In the genomic region with DNA sequence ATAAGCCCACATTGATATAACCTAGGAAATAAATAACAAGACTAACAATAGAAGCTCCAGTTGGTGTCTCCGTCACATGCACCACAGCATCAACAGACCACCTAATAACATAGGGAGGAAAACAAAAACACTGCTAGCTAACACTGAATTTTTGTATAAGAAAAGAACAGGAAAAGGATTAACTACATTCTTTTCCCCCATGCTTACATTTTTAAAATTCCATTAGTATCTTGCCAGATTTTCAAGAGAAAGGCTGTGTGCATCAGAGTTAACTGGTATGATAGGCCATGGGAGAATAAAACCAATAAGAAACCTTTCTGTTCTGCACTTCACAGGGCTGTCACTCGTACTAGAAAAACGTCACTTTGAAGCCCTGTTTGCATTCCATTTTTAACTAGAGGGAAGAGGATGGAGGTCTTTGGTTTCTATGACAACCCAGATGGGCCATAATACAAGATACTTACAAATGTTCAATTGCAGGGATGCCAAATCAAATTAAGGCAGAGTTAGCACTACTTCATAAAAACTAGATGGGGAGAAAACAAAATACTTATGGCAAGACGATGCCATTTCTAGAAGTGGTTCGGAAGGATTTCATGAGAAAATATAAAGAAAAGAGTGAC, we compare ENCODE assay signal across 17 cellular contexts.
A peak's percentile ranks its signal among the peaks of the same experiment; 100 is the strongest.
DNase-seq lines count a peak whose midpoint lies in the region; ATAC-seq and TF ChIP-seq lines count a peak whose summit lies in the region.
"Had no signal": no experiment of that assay in that cellular context is flagged by ENCODE, and none has a peak within 500 bp of the region (broad histone marks: within the 10 kb centered on the region; RNA-seq: fewer than 3 reads in every experiment).

No MANE protein-coding gene starts in this region.

- CTCF ChIA-PET in A673 (lab: Charles Lee): interaction anchor here (0.6 to 1.4 kb wide), 5 partner anchors 18 to 129 kb away, joined by 3 to 6 read pairs (median 4); no protein-coding TSS in a partner anchor

- peak overlapping the region; percentile 4; the same call in 1 of the 2 replicates for H3K9ac ChIP-seq in HUES48 (ENCODE audit: low read depth, low read length)

- intact Hi-C loops in A673 (cut with micrococcal nuclease; ENCODE audit: unreplicated experiment): loop anchor here (5.0 kb wide), 1 partner anchor 129 kb away; no protein-coding TSS in a partner anchor

- H3K9me3 ChIP-seq in A673 (ENCODE audit: low read depth, low read length, poor library complexity, severe bottlenecking) (no peaks in the 10 kb centered on the region), HUES48 (ENCODE audit: control insufficient read depth, insufficient read depth, low read length) (no peaks in the 10 kb centered on the region)

- H3K27ac ChIP-seq in A673 (ENCODE audit: low read depth, low read length, poor library complexity, severe bottlenecking): peak overlapping the region; percentile 37
- H3K27ac ChIP-seq in HUES48 (ENCODE audit: low read depth, low read length): peak overlapping the region; percentile 98

- no peaks in the 10 kb centered on the region for H3K36me3 ChIP-seq in A673 (ENCODE audit: insufficient read depth, low read length, poor library complexity, severe bottlenecking)
- no peaks in the 10 kb centered on the region for H3K36me3 ChIP-seq in HUES48 (ENCODE audit: control insufficient read depth, insufficient read depth, low read length)

- ATAC-seq in GM21786 (IDR thresholded peaks at IDR 0.05; ENCODE audit: unreplicated experiment) (no peak), HG03280 (IDR thresholded peaks at IDR 0.05; ENCODE audit: unreplicated experiment) (no peak)
- ATAC-seq: GM12878, left ventricle myocardium superior, Right ventricle myocardium inferior had no signal

- POLR2A ChIA-PET in A673 (lab: Charles Lee; ENCODE audit: low non-redundant PET): interaction anchor here (0.5 to 1.7 kb wide), 3 partner anchors 10 to 764 kb away, joined by 3 to 9 read pairs (median 3); no protein-coding TSS in a partner anchor

- H3K4me3 ChIP-seq in A673 (ENCODE audit: low read depth, low read length, poor library complexity, severe bottlenecking) (no peak overlapping the region), HUES48 (ENCODE audit: low read depth, low read length) (peak overlapping the region; percentile 34)
- H3K4me3 ChIP-seq: coronary artery, GM12878 had no signal

- no TSS peak for BruUV-seq in A673 (replicated peaks; lab: Mats Ljungman, UMichigan)

- peak overlapping the region; percentile 65 for H3K27ac Mint-ChIP-seq in chondrocyte (ENCODE audit: unreplicated experiment)
- H3K27ac Mint-ChIP-seq: type B pancreatic cell had no signal

- no peak overlapping the region for H3K4me3 Mint-ChIP-seq in chondrocyte (ENCODE audit: unreplicated experiment)
- H3K4me3 Mint-ChIP-seq: type B pancreatic cell had no signal

- H3K9me3 Mint-ChIP-seq in chondrocyte (ENCODE audit: low read depth): no peaks in the 10 kb centered on the region
- H3K9me3 Mint-ChIP-seq: type B pancreatic cell had no signal

- peaks cover 36% of the 10 kb centered on the region for H3K4me1 ChIP-seq in A673 (ENCODE audit: insufficient read depth, low read length, poor library complexity, severe bottlenecking)
- peaks cover 86% of the 10 kb centered on the region for H3K4me1 ChIP-seq in HUES48 (ENCODE audit: control insufficient read depth, insufficient read depth, low read length)

- no peaks in the 10 kb centered on the region for H3K27me3 Mint-ChIP-seq in chondrocyte (ENCODE audit: low read depth)
- H3K27me3 Mint-ChIP-seq: type B pancreatic cell had no signal

- DNase-seq in A673 (ENCODE audit: low spot score) (peak; percentile 80), chondrocyte (ENCODE audit: low spot score) (no peak), lung microvascular endothelial cell (ENCODE audit: low read depth in 2 of 2) (peak; percentile 7 to 19), NCI-H510A treated with DMSO at 0.1 percent for 48 hours (lab: John Stamatoyannopoulos, UW) (no peak), amniotic stem cell (lab: John Stamatoyannopoulos, UW) (no peak)
- DNase-seq: activated naive CD4-positive, alpha-beta T cell treated with Interleukin-2 at 50 U/mL for 16 hours; left ventricle myocardium superior; NCI-H1105; NCI-H524 treated with DMSO at 0.1 percent for 48 hours; stimulated activated CD4-positive, alpha-beta T cell treated with anti-CD3 and anti-CD28 coated beads, Interleukin-15, amount 100 ng/mL, for 24 hours had no signal

- no peaks in the 10 kb centered on the region for H3K27me3 ChIP-seq in A673 (replicated peaks; ENCODE audit: insufficient read depth, low read depth, low read length, poor library complexity)
- H3K27me3 ChIP-seq in HUES48 (ENCODE audit: control insufficient read depth, insufficient read depth, low read length): no peaks in the 10 kb centered on the region

- TF ChIP-seq CTCF in A673 (conservative IDR thresholded peaks at IDR 0.05; ENCODE audit: low read depth, low read length) (no peak), chondrocyte (IDR thresholded peaks at IDR 0.05) (no peak)

- no peaks in the 10 kb centered on the region for H3K36me3 Mint-ChIP-seq in chondrocyte (ENCODE audit: low read depth)
- H3K36me3 Mint-ChIP-seq: type B pancreatic cell had no signal

- peaks cover 43% of the 10 kb centered on the region for H3K4me1 Mint-ChIP-seq in chondrocyte (ENCODE audit: low read depth)

Comparison
In these comparisons a context has a peak if more than half of its experiments do, and no peak if none do; other contexts are left out.
1. DNase-seq: peak in A673 (single experiment) and lung microvascular endothelial cell (2 of 2); none in chondrocyte (single experiment), NCI-H510A treated with DMSO at 0.1 percent for 48 hours (single experiment) and amniotic stem cell (single experiment).